22 cellular contexts compared by ENCODE assay signal in the genomic region with DNA sequence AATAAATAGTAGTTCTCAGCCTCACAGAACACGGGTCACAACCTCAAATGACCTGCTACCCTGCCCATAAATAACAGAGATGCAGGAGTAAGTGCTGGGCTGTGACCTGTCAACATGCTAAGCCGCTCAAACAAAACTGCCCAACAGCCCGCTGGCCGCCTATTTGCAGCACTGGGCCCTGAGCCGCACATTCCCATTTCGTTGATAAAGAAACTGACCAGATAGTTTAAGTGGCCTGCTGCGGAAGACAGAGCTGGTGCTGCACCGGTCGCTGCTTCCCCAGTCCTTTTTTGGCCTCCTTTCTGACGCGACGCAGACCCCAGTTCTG. TPM values are rescaled to one million over a fixed set of nuclear protein-coding genes. Genes with fewer than 3 reads are reported as not detected.
A peak's percentile ranks its signal among the peaks of the same experiment; 100 is the strongest.
DNase-seq lines count a peak whose midpoint lies in the region; ATAC-seq and TF ChIP-seq lines count a peak whose summit lies in the region.
"Had no signal": no experiment of that assay in that cellular context is flagged by ENCODE, and none has a peak within 500 bp of the region (broad histone marks: within the 10 kb centered on the region; RNA-seq: fewer than 3 reads in every experiment).

No MANE protein-coding gene starts in this region.

- H3K9me3 ChIP-seq in HUES48 (ENCODE audit: control insufficient read depth, insufficient read depth, low read length) (0 out of 2 replicates have a peak, but pooled peaks cover 3% of the 10 kb centered on the region), iPS DF 6.9 (ENCODE audit: control insufficient read depth, insufficient read depth, low read length) (no peaks in the 10 kb centered on the region), testis (no peaks in the 10 kb centered on the region)
- H3K9me3 ChIP-seq: adrenal gland, mucosa of descending colon, neutrophil had no signal

- ATAC-seq in GM18502 (IDR thresholded peaks at IDR 0.05; ENCODE audit: poor library complexity, unreplicated experiment) = no peak

- H3K9ac ChIP-seq in HUES48 (ENCODE audit: low read depth, low read length) = no peak overlapping the region

- TF ChIP-seq CTCF in coronary artery (IDR thresholded peaks at IDR 0.05) (no peak), testis (IDR thresholded peaks at IDR 0.05) (no peak)

- WGBS in iPS DF 6.9 (ENCODE audit: insufficient coverage, insufficient read length) = no CpG with 5 or more reads among the region's 12 CpGs
- 9 to 34% methylated on average over 6 to 12 of the region's 12 CpGs for WGBS in testis, 2 donors

- H3K36me3 ChIP-seq in HUES48 (ENCODE audit: control insufficient read depth, insufficient read depth, low read length) = no peaks in the 10 kb centered on the region
- no peaks in the 10 kb centered on the region for H3K36me3 ChIP-seq in iPS DF 6.9 (ENCODE audit: control insufficient read depth, insufficient read depth, low read length)
- H3K36me3 ChIP-seq in testis (ENCODE audit: low read depth, missing control alignments) = no peaks in the 10 kb centered on the region
- H3K36me3 ChIP-seq: adrenal gland, neutrophil had no signal

- H3K4me3 ChIP-seq in HUES48 (ENCODE audit: low read depth, low read length) = peak overlapping the region; percentile 62
- H3K4me3 ChIP-seq in coronary artery = peak overlapping the region; percentile 55
- peak overlapping the region; percentile 39; the same call in 1 of the 2 replicates for H3K4me3 ChIP-seq in iPS DF 6.9 (ENCODE audit: low read length)
- peak overlapping the region; percentile 11 to 41 (median 20) for H3K4me3 ChIP-seq in skin epidermis
- H3K4me3 ChIP-seq in testis = peak overlapping the region in 1 of 2 donors; percentile 21
- H3K4me3 ChIP-seq: mucosa of descending colon had no signal

- peaks cover 4% of the 10 kb centered on the region; the same call in 1 of the 2 replicates for H3K4me1 ChIP-seq in HUES48 (ENCODE audit: control insufficient read depth, insufficient read depth, low read length)
- H3K4me1 ChIP-seq in iPS DF 6.9 (ENCODE audit: control insufficient read depth, insufficient read depth, low read length) = no peaks in the 10 kb centered on the region; the same call in 1 of the 2 replicates
- no peaks in the 10 kb centered on the region for H3K4me1 ChIP-seq in testis

- no peak overlapping the region for H3K27ac ChIP-seq in HUES48 (ENCODE audit: low read depth, low read length)
- no peak overlapping the region for H3K27ac ChIP-seq in coronary artery
- H3K27ac ChIP-seq in iPS DF 6.9 (ENCODE audit: low read length) = no peak overlapping the region
- H3K27ac ChIP-seq in skin epidermis = no peak overlapping the region
- H3K27ac ChIP-seq in testis = no peak overlapping the region
- H3K27ac ChIP-seq: adrenal gland, neutrophil had no signal

- H3K27me3 ChIP-seq in HUES48 (ENCODE audit: control insufficient read depth, insufficient read depth, low read length) (peaks cover 92% of the 10 kb centered on the region), iPS DF 6.9 (ENCODE audit: control insufficient read depth, insufficient read depth, low read length) (peaks cover 40% of the 10 kb centered on the region), testis (no peaks in the 10 kb centered on the region)

- intact Hi-C loops in testis (cut with DNase I; ENCODE audit: low total_unique reads) = no loop called here

- TF ChIP-seq POLR2A in testis (IDR thresholded peaks at IDR 0.05) = no peak

- DNase-seq in coronary artery (ENCODE audit: low spot score) = no peak
- no peak for DNase-seq in iPS DF 6.9 (ENCODE audit: low read depth, low spot score)
- DNase-seq in DMS 273 (lab: John Stamatoyannopoulos, UW; ENCODE audit: unreplicated experiment) = no peak
- DNase-seq in testis = no peak
- DNase-seq: activated gamma-delta T cell; AML-193; caudate nucleus; effector CD4-positive, alpha-beta T cell; mucosa of descending colon; NCI-H1092 treated with DMSO at 0.1 percent for 48 hours; NCI-H2107; SIG-M5 had no signal

RNA-seq across cellular contexts. Expression of gene SLC6A2, which starts 0.4 kb away (rescaled TPM):
- 1 to 10 TPM; 3.5 to 5.7 TPM for total RNA-seq in testis
- polyA plus RNA-seq in testis (ENCODE audit: insufficient read depth, low read depth, low replicate concordance) = 16.6 TPM
- total RNA-seq: HT-29; LHCN-M2; OCI-LY7; renal cortical epithelial cell; T-helper 1 cell treated with Interleukin-12 subunit alpha and Interleukin-12 subunit beta and Interleukin-4 antibody, amounts not matched to agents 30 ng/mL and 1 ng/mL, for 36 hours had no signal
